14 cellular contexts compared by ENCODE assay signal in the genomic region with DNA sequence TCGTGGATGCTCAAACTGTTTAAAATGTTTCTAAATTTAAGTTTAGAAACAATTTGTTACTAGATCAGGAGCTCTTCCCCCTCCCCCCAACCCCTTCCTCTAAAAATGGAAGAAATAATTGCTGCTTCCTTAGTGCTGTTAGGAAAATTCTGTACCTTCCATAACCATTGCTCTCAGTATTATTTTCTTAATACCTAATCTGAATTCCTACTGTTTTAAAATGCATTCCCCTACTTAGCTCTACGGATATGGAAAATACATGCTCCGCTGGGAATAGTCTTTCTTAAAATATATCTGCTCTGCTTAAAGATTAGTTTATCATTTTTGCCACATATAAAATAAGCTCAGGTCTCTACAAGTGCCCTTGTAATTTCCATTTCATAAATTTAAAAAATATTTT.
DNase-seq lines count a peak whose midpoint lies in the region; ATAC-seq and TF ChIP-seq lines count a peak whose summit lies in the region.
"Had no signal": no experiment of that assay in that cellular context is flagged by ENCODE, and none has a peak within 500 bp of the region (broad histone marks: within the 10 kb centered on the region; RNA-seq: fewer than 3 reads in every experiment).

No MANE protein-coding gene starts in this region.

- ATAC-seq in HG02798 (IDR thresholded peaks at IDR 0.05; ENCODE audit: poor library complexity, unreplicated experiment) = no peak
- ATAC-seq in GM21360 (IDR thresholded peaks at IDR 0.05; ENCODE audit: unreplicated experiment) = no peak

- H3K79me2 ChIP-seq in OCI-LY1 (ENCODE audit: insufficient read depth, low read length) (no peaks in the 10 kb centered on the region), neural progenitor cell (ENCODE audit: low read depth) (no peaks in the 10 kb centered on the region)

- intact Hi-C loops in tibial artery (cut with DNase I; ENCODE audit: low total_unique reads) = loop anchor here (5.0 to 10.0 kb wide), 3 partner anchors 38 to 210 kb away; a partner anchor contains a TSS

- H3K27me3 Mint-ChIP-seq in endothelial cell (ENCODE audit: unreplicated experiment) = peaks cover 3% of the 10 kb centered on the region
- peaks cover 4% of the 10 kb centered on the region for H3K27me3 Mint-ChIP-seq in neural progenitor cell (ENCODE audit: insufficient read depth, low read depth)
- H3K27me3 Mint-ChIP-seq: activated naive CD4-positive, alpha-beta T cell treated with anti-CD3 and anti-CD28 coated beads, Interleukin-2, amount 10 ng/mL, durations not matched to agents 7 days and 5 days had no signal

- H3K4me3 Mint-ChIP-seq in endothelial cell (ENCODE audit: unreplicated experiment) = no peak overlapping the region
- H3K4me3 Mint-ChIP-seq in neural progenitor cell = peak overlapping the region; percentile 78
- H3K4me3 Mint-ChIP-seq: activated naive CD4-positive, alpha-beta T cell treated with anti-CD3 and anti-CD28 coated beads, Interleukin-2, amount 10 ng/mL, durations not matched to agents 7 days and 5 days had no signal

- TF ChIP-seq CTCF in OCI-LY1 (IDR thresholded peaks at IDR 0.05; ENCODE audit: low read length) = no peak
- TF ChIP-seq CTCF in endothelial cell (IDR thresholded peaks at IDR 0.05; ENCODE audit: unreplicated experiment) = no peak
- no peak for TF ChIP-seq CTCF in neural progenitor cell (IDR thresholded peaks at IDR 0.05)
- TF ChIP-seq CTCF in tibial artery (IDR thresholded peaks at IDR 0.05) = no peak

- H4K20me1 ChIP-seq in BLaER1 treated with 17β-estradiol and CSF1 and Interleukin-3, amounts not matched to agents 10 nM and 100 nM = no peaks in the 10 kb centered on the region
- H4K20me1 ChIP-seq in OCI-LY1 (ENCODE audit: insufficient read depth, low read length) (no peaks in the 10 kb centered on the region), neural progenitor cell (ENCODE audit: low read depth) (no peaks in the 10 kb centered on the region)

- H3K36me3 Mint-ChIP-seq in endothelial cell (ENCODE audit: low read depth, unreplicated experiment) (no peaks in the 10 kb centered on the region), neural progenitor cell (peaks cover 5% of the 10 kb centered on the region)
- H3K36me3 Mint-ChIP-seq: activated naive CD4-positive, alpha-beta T cell treated with anti-CD3 and anti-CD28 coated beads, Interleukin-2, amount 10 ng/mL, durations not matched to agents 7 days and 5 days had no signal

- H3K4me1 Mint-ChIP-seq in endothelial cell (ENCODE audit: unreplicated experiment) = peaks cover 28% of the 10 kb centered on the region
- H3K4me1 Mint-ChIP-seq in neural progenitor cell = peaks cover 41% of the 10 kb centered on the region

- H3K27ac Mint-ChIP-seq in endothelial cell (ENCODE audit: unreplicated experiment) (peak overlapping the region; percentile 88), neural progenitor cell (peak overlapping the region; percentile 86)
- H3K27ac Mint-ChIP-seq: activated naive CD4-positive, alpha-beta T cell treated with anti-CD3 and anti-CD28 coated beads, Interleukin-2, amount 10 ng/mL, durations not matched to agents 7 days and 5 days had no signal

- H3K36me3 ChIP-seq in BLaER1 treated with 17β-estradiol and CSF1 and Interleukin-3, amounts not matched to agents 10 nM and 100 nM = no peaks in the 10 kb centered on the region
- H3K36me3 ChIP-seq in OCI-LY1 (ENCODE audit: insufficient read depth, low read length) (no peaks in the 10 kb centered on the region), neural progenitor cell (no peaks in the 10 kb centered on the region), tibial artery (no peaks in the 10 kb centered on the region)
- H3K36me3 ChIP-seq: right atrium auricular region had no signal

- H3K4me2 ChIP-seq in BLaER1 treated with 17β-estradiol and CSF1 and Interleukin-3, amounts not matched to agents 10 nM and 100 nM = peak overlapping the region; percentile 31 to 97 (median 82); a peak in 20 of 22 replicates
- peak overlapping the region; percentile 50; the same call in 1 of the 2 replicates for H3K4me2 ChIP-seq in OCI-LY1 (ENCODE audit: low read length)
- peak overlapping the region; percentile 74 for H3K4me2 ChIP-seq in neural progenitor cell

- H3F3A ChIP-seq in OCI-LY1 (ENCODE audit: insufficient read depth, low read length) (no peaks in the 10 kb centered on the region), neural progenitor cell (ENCODE audit: low read depth) (peaks cover 48% of the 10 kb centered on the region)

- H3K27ac ChIP-seq in BLaER1 treated with 17β-estradiol and CSF1 and Interleukin-3, amounts not matched to agents 10 nM and 100 nM = 0 out of 22 replicates have a peak overlapping the region, but pooled peaks of 2 of the 11 experiments have one; percentile 5 to 49
- peak overlapping the region; percentile 77 for H3K27ac ChIP-seq in OCI-LY1 (ENCODE audit: low read depth, low read length, poor library complexity, severe bottlenecking)
- peak overlapping the region; percentile 91 for H3K27ac ChIP-seq in neural progenitor cell
- H3K27ac ChIP-seq in tibial artery = peak overlapping the region in 1 of 2 donors; percentile 31

- peaks cover 27 to 44% (median 35%) of the 10 kb centered on the region in 10 experiments for H3K4me1 ChIP-seq in BLaER1 treated with 17β-estradiol and CSF1 and Interleukin-3, amounts not matched to agents 10 nM and 100 nM
- H3K4me1 ChIP-seq in OCI-LY1 (ENCODE audit: insufficient read depth, low read length, severe bottlenecking) (peaks cover 36% of the 10 kb centered on the region), neural progenitor cell (peaks cover 22% of the 10 kb centered on the region), tibial artery (peaks cover 0 to 6% (median 4%) of the 10 kb centered on the region in 4 donors)

- H3K9me3 Mint-ChIP-seq in endothelial cell (ENCODE audit: unreplicated experiment) (no peaks in the 10 kb centered on the region), neural progenitor cell (peaks cover 20% of the 10 kb centered on the region)
- H3K9me3 Mint-ChIP-seq: activated naive CD4-positive, alpha-beta T cell treated with anti-CD3 and anti-CD28 coated beads, Interleukin-2, amount 10 ng/mL, durations not matched to agents 7 days and 5 days had no signal

- no peak overlapping the region for H3K9ac ChIP-seq in BLaER1 treated with 17β-estradiol and CSF1 and Interleukin-3, amounts not matched to agents 10 nM and 100 nM
- H3K9ac ChIP-seq in OCI-LY1 (ENCODE audit: low read length) (no peak overlapping the region; the same call in 1 of the 2 replicates), neural progenitor cell (no peak overlapping the region)

- H3K9me2 ChIP-seq in OCI-LY1 (ENCODE audit: low read depth, low read length) = no peaks in the 10 kb centered on the region

- H3K4me3 ChIP-seq in BLaER1 treated with 17β-estradiol and CSF1 and Interleukin-3, amounts not matched to agents 10 nM and 100 nM = peak overlapping the region in 1 of 10 experiments; percentile 34; a peak in 1 of 20 replicates
- H3K4me3 ChIP-seq in OCI-LY1 (ENCODE audit: low read depth, low read length, poor library complexity, severe bottlenecking) (no peak overlapping the region), neural progenitor cell (peak overlapping the region; percentile 39), tibial artery (no peak overlapping the region)

- H3K27me3 ChIP-seq in BLaER1 treated with 17β-estradiol and CSF1 and Interleukin-3, amounts not matched to agents 10 nM and 100 nM = no peaks in the 10 kb centered on the region
- H3K27me3 ChIP-seq in OCI-LY1 (ENCODE audit: insufficient read depth, low read length) (no peaks in the 10 kb centered on the region), neural progenitor cell (no peaks in the 10 kb centered on the region), tibial artery (no peaks in the 10 kb centered on the region)
- H3K27me3 ChIP-seq: right atrium auricular region had no signal

- H2AFZ ChIP-seq in OCI-LY1 (ENCODE audit: low read length) (no peak overlapping the region), neural progenitor cell (replicated peaks) (no peak overlapping the region)

- DNase-seq in endothelial cell (ENCODE audit: low spot score) = no peak
- DNase-seq in neural progenitor cell (ENCODE audit: low spot score) = no peak
- DNase-seq in mesenteric fat pad (ENCODE audit: low spot score) = no peak
- no peak for DNase-seq in tibial artery
- DNase-seq: activated CD4-positive, alpha-beta T cell treated with anti-CD3 and anti-CD28 coated beads for 1 hour; GOT3; NCI-H1694; stimulated activated CD4-positive, alpha-beta T cell treated with anti-CD3 and anti-CD28 coated beads, Interleukin-4, amount 100 ng/mL, for 1 hour had no signal

- H3K9me3 ChIP-seq in BLaER1 treated with 17β-estradiol and CSF1 and Interleukin-3, amounts not matched to agents 10 nM and 100 nM (replicated peaks in 1 of 11) = peaks cover 5 to 24% (median 13%) of the 10 kb centered on the region in 11 experiments; a peak in 20 of 22 replicates
- H3K9me3 ChIP-seq in OCI-LY1 (ENCODE audit: low read length) = no peaks in the 10 kb centered on the region
- no peaks in the 10 kb centered on the region for H3K9me3 ChIP-seq in neural progenitor cell (ENCODE audit: low read depth)
- H3K9me3 ChIP-seq in tibial artery = no peaks in the 10 kb centered on the region
- H3K9me3 ChIP-seq: right atrium auricular region had no signal
